In the genomic region with DNA sequence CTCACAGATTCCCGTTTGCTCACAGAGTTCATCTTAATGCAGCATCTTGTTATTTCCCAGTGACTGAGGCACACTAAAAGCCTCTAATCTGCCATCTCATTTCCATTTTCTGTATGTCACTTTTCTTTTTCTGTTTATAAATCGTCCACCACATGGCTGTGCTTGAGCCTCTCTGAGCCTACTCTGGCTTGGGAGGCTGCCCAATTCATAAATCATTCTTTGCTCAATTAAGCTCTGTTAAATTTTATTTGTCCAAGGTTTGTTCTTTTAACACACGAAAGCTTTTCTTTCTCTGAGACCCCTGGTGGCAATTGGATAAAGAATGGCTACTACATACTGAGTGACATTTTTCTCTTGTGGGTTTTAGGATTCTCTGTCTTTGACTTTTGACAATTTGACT, we compare ENCODE assay signal across 26 cellular contexts.
DNase-seq lines count a peak whose midpoint lies in the region; ATAC-seq, FAIRE-seq and TF ChIP-seq lines count a peak whose summit lies in the region.
"Had no signal": no experiment of that assay in that cellular context is flagged by ENCODE, and none has a peak within 500 bp of the region (broad histone marks: within the 10 kb centered on the region; RNA-seq: fewer than 3 reads in every experiment).

No MANE protein-coding gene starts in this region.

- H3K4me1 ChIP-seq in astrocyte (ENCODE audit: insufficient read depth, low read length) (no peaks in the 10 kb centered on the region), colonic mucosa (no peaks in the 10 kb centered on the region)
- H3K4me1 ChIP-seq: A549, Caco-2, SJCRH30 had no signal

- H3K27ac Mint-ChIP-seq in astrocyte (ENCODE audit: unreplicated experiment) = no peak overlapping the region
- H3K27ac Mint-ChIP-seq: CD4-positive, alpha-beta memory T cell; GM23338; H9; T-cell had no signal

- H3K9me3 Mint-ChIP-seq in astrocyte (ENCODE audit: unreplicated experiment) = no peaks in the 10 kb centered on the region
- H3K9me3 Mint-ChIP-seq: GM23338 had no signal

- ATAC-seq in GM19324 (IDR thresholded peaks at IDR 0.05; ENCODE audit: low FRiP score, unreplicated experiment) = no peak
- ATAC-seq: A549, GM23338, PC-3, Right ventricle myocardium inferior, T-cell had no signal

- H3K9me3 ChIP-seq in astrocyte (ENCODE audit: insufficient read depth, low read depth, low read length) (no peaks in the 10 kb centered on the region), colonic mucosa (no peaks in the 10 kb centered on the region)
- H3K9me3 ChIP-seq: A549, Caco-2, MG63, SJCRH30 had no signal

- no peak overlapping the region for H3K4me3 ChIP-seq in astrocyte (ENCODE audit: insufficient read depth, low read depth, low read length)
- H3K4me3 ChIP-seq in colonic mucosa = no peak overlapping the region
- H3K4me3 ChIP-seq: A549, GM23338, MG63, SJCRH30 had no signal

- TF ChIP-seq CTCF in astrocyte (IDR thresholded peaks at IDR 0.05; ENCODE audit: insufficient read depth, low read depth, low read length) (no peak), colonic mucosa (IDR thresholded peaks at IDR 0.05) (no peak)

- no peaks in the 10 kb centered on the region for H3K27me3 Mint-ChIP-seq in astrocyte (ENCODE audit: low read depth, unreplicated experiment)

- H3K27ac ChIP-seq in astrocyte (ENCODE audit: low read depth, low read length) = no peak overlapping the region
- no peak overlapping the region for H3K27ac ChIP-seq in colonic mucosa
- H3K27ac ChIP-seq: A549, SJCRH30 had no signal

- no peaks in the 10 kb centered on the region for H3K79me2 ChIP-seq in astrocyte (ENCODE audit: insufficient read depth, low read length)

- no peak overlapping the region for H2AFZ ChIP-seq in astrocyte (ENCODE audit: low read depth, low read length)
- H2AFZ ChIP-seq: GM23338 had no signal

- intact Hi-C loops in colonic mucosa (cut with DNase I) = no loop called here

- no peaks in the 10 kb centered on the region for H3K36me3 ChIP-seq in astrocyte (ENCODE audit: insufficient read depth, low read length)
- no peaks in the 10 kb centered on the region for H3K36me3 ChIP-seq in colonic mucosa
- H3K36me3 ChIP-seq: MG63, SJCRH30 had no signal

- H3K9ac ChIP-seq in astrocyte (ENCODE audit: low read length) = no peak overlapping the region
- no peak overlapping the region for H3K9ac ChIP-seq in colonic mucosa (ENCODE audit: low read depth in 2 of 2, low read length in 2 of 2)

- H3K4me3 Mint-ChIP-seq in astrocyte (ENCODE audit: unreplicated experiment) = no peak overlapping the region
- H3K4me3 Mint-ChIP-seq: CD4-positive, alpha-beta memory T cell; GM23338; H9; T-cell had no signal

- H3K36me3 Mint-ChIP-seq in astrocyte (ENCODE audit: low read depth, unreplicated experiment) = no peaks in the 10 kb centered on the region
- H3K36me3 Mint-ChIP-seq: CD4-positive, alpha-beta memory T cell; T-cell had no signal

- no peak overlapping the region for H3K4me2 ChIP-seq in astrocyte (ENCODE audit: low read length)
- H3K4me2 ChIP-seq: A549, GM23338 had no signal

- no peaks in the 10 kb centered on the region for H3K4me1 Mint-ChIP-seq in astrocyte (ENCODE audit: low read depth, unreplicated experiment)
- H3K4me1 Mint-ChIP-seq: CD4-positive, alpha-beta memory T cell; H9; T-cell had no signal

- H3K27me3 ChIP-seq in astrocyte (ENCODE audit: insufficient read depth, low read length) (no peaks in the 10 kb centered on the region), colonic mucosa (no peaks in the 10 kb centered on the region)
- H3K27me3 ChIP-seq: MG63, SJCRH30 had no signal

- H4K20me1 ChIP-seq in astrocyte (ENCODE audit: insufficient read depth, low read length) = no peaks in the 10 kb centered on the region

- peak; percentile 4 for DNase-seq in NCI-H1092 (lab: John Stamatoyannopoulos, UW)
- peak; percentile 37 to 60 for DNase-seq in NCI-H446 (lab: John Stamatoyannopoulos, UW)
- peak; percentile 61 for DNase-seq in astrocyte (ENCODE audit: low read depth)
- DNase-seq in left kidney (ENCODE audit: low read depth, low spot score) = peak; percentile 49
- DNase-seq in NCI-H128 (lab: John Stamatoyannopoulos, UW; ENCODE audit: unreplicated experiment) = no peak
- DNase-seq in colonic mucosa = no peak
- DNase-seq: C1 segment of cervical spinal cord; Caco-2; CD4-positive, alpha-beta memory T cell; H9; KBM-7; MG63; NCI-H1417 treated with DMSO at 0.1 percent for 48 hours; NCI-H187; NCI-H2107; NCI-H526 treated with DMSO at 0.1 percent for 48 hours; NK-92 treated with Interleukin-12 subunit alpha and Interleukin-12 subunit beta, amount 100 ng/mL, for 24 hours; PC-3; SJCRH30; T-cell had no signal

- no peak for FAIRE-seq in astrocyte (lab: Jason Lieb, UNC)
- FAIRE-seq: A549, G401.6, HTR-8/SVneo had no signal

Comparison
In these comparisons a context has a peak if more than half of its experiments do, and no peak if none do; other contexts are left out.
1. DNase-seq: peak in NCI-H1092 (single experiment), NCI-H446 (2 of 2), astrocyte (single experiment) and left kidney (single experiment); none in NCI-H128 (single experiment) and colonic mucosa (single experiment).